16 cellular contexts compared by ENCODE assay signal in the genomic region with DNA sequence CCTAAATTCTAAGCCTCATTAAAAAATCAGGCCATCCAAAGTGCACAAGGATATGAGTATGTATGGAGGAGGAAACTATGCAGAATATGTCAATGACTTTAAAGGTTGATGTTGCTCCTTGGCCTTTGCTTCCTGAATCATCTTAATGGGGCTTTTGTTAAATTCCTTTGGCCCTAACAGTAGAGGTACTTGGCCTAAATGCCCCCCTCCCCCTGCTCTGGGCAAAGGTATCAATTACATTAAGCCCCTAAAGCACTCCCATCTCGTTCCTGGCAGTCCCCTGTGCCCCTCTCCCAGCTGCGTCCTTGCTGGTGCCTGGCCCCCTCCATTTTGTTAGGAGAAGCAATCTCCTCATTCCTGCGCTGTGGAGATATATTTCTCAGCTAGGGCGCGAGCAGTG. TPM values are rescaled to one million over a fixed set of nuclear protein-coding genes. Genes with fewer than 3 reads are reported as not detected.
DNase-seq lines count a peak whose midpoint lies in the region; ATAC-seq and TF ChIP-seq lines count a peak whose summit lies in the region.
"Had no signal": no experiment of that assay in that cellular context is flagged by ENCODE, and none has a peak within 500 bp of the region (broad histone marks: within the 10 kb centered on the region; RNA-seq: fewer than 3 reads in every experiment).

No MANE protein-coding gene starts in this region.

- H2BK15ac ChIP-seq in IMR-90 (ENCODE audit: low read depth, low read length), result no peak overlapping the region

- H3K4me1 ChIP-seq in IMR-90 (ENCODE audit: control insufficient read depth, insufficient read depth, low read length), result peaks cover 7% of the 10 kb centered on the region
- peaks cover 5% of the 10 kb centered on the region for H3K4me1 ChIP-seq in ectodermal cell (ENCODE audit: control insufficient read depth, insufficient read depth, low read length)
- H3K4me1 ChIP-seq in neural progenitor cell, result peaks cover 10% of the 10 kb centered on the region
- H3K4me1 ChIP-seq: SJCRH30 had no signal

- no peak overlapping the region for H3K4me3 ChIP-seq in IMR-90 (ENCODE audit: insufficient read depth, low read depth, low read length)
- H3K4me3 ChIP-seq in ectodermal cell (ENCODE audit: insufficient read depth, low read depth, low read length), result no peak overlapping the region
- H3K4me3 ChIP-seq in neural progenitor cell, result no peak overlapping the region
- H3K4me3 ChIP-seq: SJCRH30 had no signal

- intact Hi-C loops in IMR-90 (cut with micrococcal nuclease), result no loop called here
- intact Hi-C loops in left cardiac atrium (cut with DNase I), result no loop called here

- no peaks in the 10 kb centered on the region for H3K27me3 ChIP-seq in IMR-90 (ENCODE audit: control insufficient read depth, insufficient read depth, low read length)
- no peaks in the 10 kb centered on the region for H3K27me3 ChIP-seq in ectodermal cell (ENCODE audit: control insufficient read depth, insufficient read depth, low read length, poor library complexity, severe bottlenecking)
- H3K27me3 ChIP-seq in neural progenitor cell, result no peaks in the 10 kb centered on the region
- H3K27me3 ChIP-seq: SJCRH30 had no signal

- H3K36me3 Mint-ChIP-seq in neural progenitor cell, result peaks cover 3% of the 10 kb centered on the region
- peaks cover 1% of the 10 kb centered on the region for H3K36me3 Mint-ChIP-seq in activated CD8-positive, alpha-beta memory T cell treated with anti-CD3 and anti-CD28 coated beads, Interleukin-2, amount 10 ng/mL, durations not matched to agents 7 days and 5 days

- H3F3A ChIP-seq in neural progenitor cell (ENCODE audit: low read depth), result peaks cover 22% of the 10 kb centered on the region

- dilution Hi-C loops in IMR-90 (cut with HindIII; ENCODE audit: low sequenced_read_pairs, unreplicated experiment), result no loop called here

- no peak overlapping the region for H3K27ac Mint-ChIP-seq in neural progenitor cell
- no peak overlapping the region for H3K27ac Mint-ChIP-seq in activated CD8-positive, alpha-beta memory T cell treated with anti-CD3 and anti-CD28 coated beads, Interleukin-2, amount 10 ng/mL, durations not matched to agents 7 days and 5 days

- H3K79me1 ChIP-seq in IMR-90 (ENCODE audit: low read depth in 1 of 2, low read length in 2 of 2), result peaks cover 14 to 66% of the 10 kb centered on the region in 2 experiments; a peak in 3 of 4 replicates

- TF ChIP-seq RAD21 in IMR-90 (IDR thresholded peaks at IDR 0.05; ENCODE audit: low read length), result no peak

- H3K56ac ChIP-seq in IMR-90 (ENCODE audit: extremely low read depth, insufficient read depth, low read length), result no peak overlapping the region

- peak overlapping the region; percentile 52 for H2BK5ac ChIP-seq in IMR-90 (ENCODE audit: low read depth, low read length, poor library complexity, severe bottlenecking)

- H3K9me1 ChIP-seq in IMR-90 (ENCODE audit: insufficient read depth, low read length), result peaks cover 7% of the 10 kb centered on the region

- H4K5ac ChIP-seq in IMR-90 (ENCODE audit: low read depth, low read length), result no peak overlapping the region

- H3K9ac ChIP-seq in IMR-90 (ENCODE audit: low read depth, low read length), result no peak overlapping the region
- H3K9ac ChIP-seq in neural progenitor cell, result no peak overlapping the region

- POLR2A ChIA-PET in IMR-90 (lab: Charles Lee; ENCODE audit: unreplicated experiment), result no interaction called here

- in situ Hi-C loops in IMR-90 (cut with MboI; ENCODE audit: low sequenced_read_pairs), result no loop called here

- no peak overlapping the region for H2BK120ac ChIP-seq in IMR-90 (ENCODE audit: low read depth, low read length)

- H3K9me3 ChIP-seq in IMR-90 (ENCODE audit: control insufficient read depth, insufficient read depth, low read length), result no peaks in the 10 kb centered on the region
- H3K9me3 ChIP-seq in ectodermal cell (ENCODE audit: control insufficient read depth, low read length), result no peaks in the 10 kb centered on the region
- no peaks in the 10 kb centered on the region for H3K9me3 ChIP-seq in neural progenitor cell (ENCODE audit: low read depth)
- H3K9me3 ChIP-seq: SJCRH30 had no signal

- peak overlapping the region; percentile 10; the same call in 1 of the 2 replicates for H3K23ac ChIP-seq in IMR-90 (ENCODE audit: low read depth, low read length)

- H3K4me2 ChIP-seq in IMR-90 (ENCODE audit: low read depth, low read length) (no peak overlapping the region), neural progenitor cell (peak overlapping the region; percentile 4)

- CTCF ChIA-PET in IMR-90 (lab: Yijun Ruan, JAX), result no interaction called here
- CTCF ChIA-PET in activated CD8-positive, alpha-beta memory T cell treated with anti-CD3 and anti-CD28 coated beads, Interleukin-2, amount 10 ng/mL, durations not matched to agents 7 days and 5 days (lab: Charles Lee), result interaction anchor here (1.3 to 1.9 kb wide), 3 partner anchors 28 to 39 kb away, joined by 3 to 6 read pairs (median 4); no protein-coding TSS in a partner anchor

- H2BK20ac ChIP-seq in IMR-90 (ENCODE audit: low read depth, low read length), result no peak overlapping the region

- H3K4me3 Mint-ChIP-seq in neural progenitor cell, result no peak overlapping the region
- no peak overlapping the region for H3K4me3 Mint-ChIP-seq in activated CD8-positive, alpha-beta memory T cell treated with anti-CD3 and anti-CD28 coated beads, Interleukin-2, amount 10 ng/mL, durations not matched to agents 7 days and 5 days

- BruUV-seq in IMR-90 (replicated peaks; lab: Mats Ljungman, UMichigan), result no TSS peak

- no peak for TF ChIP-seq CTCF in IMR-90 (conservative IDR thresholded peaks at IDR 0.05; ENCODE audit: low read depth, low read length)
- TF ChIP-seq CTCF in neural progenitor cell (IDR thresholded peaks at IDR 0.05), result no peak

- peaks cover 8% of the 10 kb centered on the region for H3K27me3 Mint-ChIP-seq in neural progenitor cell (ENCODE audit: insufficient read depth, low read depth)
- no peaks in the 10 kb centered on the region for H3K27me3 Mint-ChIP-seq in activated CD8-positive, alpha-beta memory T cell treated with anti-CD3 and anti-CD28 coated beads, Interleukin-2, amount 10 ng/mL, durations not matched to agents 7 days and 5 days

- H3K36me3 ChIP-seq in IMR-90 (ENCODE audit: control insufficient read depth, insufficient read depth, low read length), result 0 out of 2 replicates have a peak, but pooled peaks cover 4% of the 10 kb centered on the region
- H3K36me3 ChIP-seq in ectodermal cell (ENCODE audit: control insufficient read depth, insufficient read depth, low read length), result no peaks in the 10 kb centered on the region
- no peaks in the 10 kb centered on the region for H3K36me3 ChIP-seq in neural progenitor cell

- H4K20me1 ChIP-seq in IMR-90 (ENCODE audit: insufficient read depth, low read length) (peaks cover 21% of the 10 kb centered on the region; the same call in 1 of the 2 replicates), neural progenitor cell (ENCODE audit: low read depth) (peaks cover 6% of the 10 kb centered on the region)

- WGBS in IMR-90 (ENCODE audit: extremely low coverage in 2 of 2, insufficient read length in 1 of 2), 2 experiments, result no CpG with 5 or more reads among the region's 5 CpGs
- WGBS in ectodermal cell, 2 experiments, result 74 to 85% methylated on average over 5 of the region's 5 CpGs

- H2AFZ ChIP-seq in IMR-90 (replicated peaks; ENCODE audit: low read length, poor library complexity) (no peak overlapping the region), neural progenitor cell (replicated peaks) (no peak overlapping the region)

- no peak for ATAC-seq in IMR-90 (ENCODE audit: low read depth)
- ATAC-seq in HG03571 (IDR thresholded peaks at IDR 0.05; ENCODE audit: unreplicated experiment), result no peak
- ATAC-seq in left cardiac atrium, result no peak
- ATAC-seq in activated CD8-positive, alpha-beta memory T cell treated with anti-CD3 and anti-CD28 coated beads, Interleukin-2, amount 10 ng/mL, durations not matched to agents 7 days and 5 days, result no peak

- H3K18ac ChIP-seq in IMR-90 (ENCODE audit: low read depth, low read length), result no peak overlapping the region

- H3K79me2 ChIP-seq in neural progenitor cell (ENCODE audit: low read depth), result peaks cover 95% of the 10 kb centered on the region

- H3K4me1 Mint-ChIP-seq in neural progenitor cell, result peaks cover 32% of the 10 kb centered on the region
- peaks cover 43% of the 10 kb centered on the region for H3K4me1 Mint-ChIP-seq in activated CD8-positive, alpha-beta memory T cell treated with anti-CD3 and anti-CD28 coated beads, Interleukin-2, amount 10 ng/mL, durations not matched to agents 7 days and 5 days

- no peak overlapping the region for H3K14ac ChIP-seq in IMR-90 (replicated peaks; ENCODE audit: low read depth, low read length)

- no peak for TF ChIP-seq POLR2A in IMR-90 (IDR thresholded peaks at IDR 0.05; ENCODE audit: low read depth, low read length)

- peak; percentile 52 for DNase-seq in D341Med (ENCODE audit: low spot score)
- no peak for DNase-seq in IMR-90
- no peak for DNase-seq in neural progenitor cell (ENCODE audit: low spot score)
- DNase-seq in left cardiac atrium, result no peak
- no peak for DNase-seq in substantia nigra (lab: John Stamatoyannopoulos, UW)
- no peak for DNase-seq in activated CD8-positive, alpha-beta memory T cell treated with anti-CD3 and anti-CD28 coated beads, Interleukin-2, amount 10 ng/mL, durations not matched to agents 7 days and 5 days
- DNase-seq: activated CD4-positive, CD25-positive, alpha-beta regulatory T cell; activated effector memory CD4-positive, alpha-beta T cell treated with anti-CD3 and anti-CD28 coated beads, Interleukin-2, amount 50 U/mL, for 16 hours; central memory CD4-positive, alpha-beta T cell; NCI-H1436; NCI-H774; SJCRH30 had no signal

- no peak overlapping the region; the same call in 1 of the 2 replicates for H2AK5ac ChIP-seq in IMR-90 (ENCODE audit: low read depth, low read length)

- peak overlapping the region; percentile 82 for H2AK9ac ChIP-seq in IMR-90 (replicated peaks; ENCODE audit: low read depth, low read length, poor library complexity)

- no peak overlapping the region for H4K91ac ChIP-seq in IMR-90 (ENCODE audit: insufficient read depth, low read depth, low read length)

- H4K8ac ChIP-seq in IMR-90 (ENCODE audit: low read depth in 2 of 2, low read length in 2 of 2), result peak overlapping the region in 1 of 2 experiments; percentile 64; a peak in 1 of 4 replicates

- no peaks in the 10 kb centered on the region for H3K9me3 Mint-ChIP-seq in neural progenitor cell
- no peaks in the 10 kb centered on the region for H3K9me3 Mint-ChIP-seq in activated CD8-positive, alpha-beta memory T cell treated with anti-CD3 and anti-CD28 coated beads, Interleukin-2, amount 10 ng/mL, durations not matched to agents 7 days and 5 days (ENCODE audit: low read depth)

- no peak overlapping the region for H3K27ac ChIP-seq in IMR-90 (ENCODE audit: insufficient read depth, low read length)
- peak overlapping the region; percentile 8 for H3K27ac ChIP-seq in ectodermal cell (ENCODE audit: insufficient read depth, low read depth, low read length, poor library complexity, severe bottlenecking)
- peak overlapping the region; percentile 42 for H3K27ac ChIP-seq in neural progenitor cell
- H3K27ac ChIP-seq in substantia nigra (ENCODE audit: low read depth, low read length, poor library complexity, severe bottlenecking), result no peak overlapping the region
- H3K27ac ChIP-seq: SJCRH30 had no signal

- no peak overlapping the region for H3K4ac ChIP-seq in IMR-90 (ENCODE audit: low read depth, low read length)

RNA-seq across cellular contexts. Expression of gene COPZ1, which starts 4.8 kb away (rescaled TPM):
- total RNA-seq in IMR-90 (2012; rRNA removed), result 262 and 382 TPM in 2 replicates
- polyA plus RNA-seq in IMR-90 (2012; rRNA removed), result 157 and 187 TPM in 2 replicates
- polyA plus RNA-seq in IMR-90 (2012; cell fraction: cytosol; rRNA removed), result 73.8 and 80.0 TPM in 2 replicates
- polyA plus RNA-seq in IMR-90 (2012; cell fraction: nucleus; rRNA removed; ENCODE audit: low replicate concordance), result 22.8 and 109 TPM in 2 replicates
- 186 TPM for polyA plus RNA-seq in ectodermal cell (2013, experiment 1 of 4)
- 199 TPM for polyA plus RNA-seq in ectodermal cell (2013, experiment 2 of 4)
- 131 TPM for polyA plus RNA-seq in ectodermal cell (2013, experiment 3 of 4)
- 163 TPM for polyA plus RNA-seq in ectodermal cell (2013, experiment 4 of 4)
- 197 and 219 TPM in 2 replicates for total RNA-seq in neural progenitor cell (ENCODE audit: low replicate concordance)
- total RNA-seq in left cardiac atrium, result 100 to 1,000 TPM; 118 to 131 TPM
- 100 to 1,000 TPM in 1 of 2 experiments, 10 to 100 TPM in 1; 90.8 to 104 TPM for total RNA-seq in activated CD8-positive, alpha-beta memory T cell treated with anti-CD3 and anti-CD28 coated beads, Interleukin-2, amount 10 ng/mL, durations not matched to agents 7 days and 5 days

RNA-seq across cellular contexts. Expression of gene NFE2, which starts 28.9 kb away (rescaled TPM):
- total RNA-seq in IMR-90 (2012; rRNA removed) (0.18 and 0.28 TPM in 2 replicates), neural progenitor cell (ENCODE audit: low replicate concordance) (2.8 and 4.3 TPM in 2 replicates), left cardiac atrium (1 to 10 TPM; 1.0 to 1.6 TPM)
- polyA plus RNA-seq in IMR-90 (2012; rRNA removed), result 0.17 and 0.32 TPM in 2 replicates
- 0.39 and 0.62 TPM in 2 replicates for polyA plus RNA-seq in IMR-90 (2012; cell fraction: cytosol; rRNA removed)
- 0.17 and 0.46 TPM in 2 replicates for polyA plus RNA-seq in IMR-90 (2012; cell fraction: nucleus; rRNA removed; ENCODE audit: low replicate concordance)
- 5.7 TPM for polyA plus RNA-seq in ectodermal cell (2013, experiment 1 of 4)
- 5.6 TPM for polyA plus RNA-seq in ectodermal cell (2013, experiment 2 of 4)
- 3.6 TPM for polyA plus RNA-seq in ectodermal cell (2013, experiment 3 of 4)
- 4.4 TPM for polyA plus RNA-seq in ectodermal cell (2013, experiment 4 of 4)
- total RNA-seq in activated CD8-positive, alpha-beta memory T cell treated with anti-CD3 and anti-CD28 coated beads, Interleukin-2, amount 10 ng/mL, durations not matched to agents 7 days and 5 days, result not detected
- total RNA-seq: SJCRH30 had no signal

RNA-seq across cellular contexts. Expression of gene GPR84, which starts 34.5 kb away (rescaled TPM):
- total RNA-seq in IMR-90 (2012; rRNA removed) (not detected in 2 replicates), neural progenitor cell (ENCODE audit: low replicate concordance) (not detected in 2 replicates), left cardiac atrium (under 1 TPM; 0.29 to 0.55 TPM)
- polyA plus RNA-seq in IMR-90 (2012; rRNA removed), result not detected in 2 replicates
- polyA plus RNA-seq in IMR-90 (2012; cell fraction: cytosol; rRNA removed), result 0.02 TPM in 1 of 2 replicates, not detected in the other
- polyA plus RNA-seq in IMR-90 (2012; cell fraction: nucleus; rRNA removed; ENCODE audit: low replicate concordance), result 0.19 and 0.36 TPM in 2 replicates
- 0.26 TPM for polyA plus RNA-seq in ectodermal cell (2013, experiment 1 of 4)
- polyA plus RNA-seq in ectodermal cell (2013, experiment 2 of 4), result 0.12 TPM
- not detected for polyA plus RNA-seq in ectodermal cell (2013, experiment 3 of 4)
- 0.20 TPM for polyA plus RNA-seq in ectodermal cell (2013, experiment 4 of 4)
- total RNA-seq in activated CD8-positive, alpha-beta memory T cell treated with anti-CD3 and anti-CD28 coated beads, Interleukin-2, amount 10 ng/mL, durations not matched to agents 7 days and 5 days, result under 1 TPM; 0.32 to 0.59 TPM
- total RNA-seq: H4, SJCRH30, skeletal muscle tissue had no signal

RNA-seq across cellular contexts. Expression of gene HNRNPA1, which starts 49.2 kb away (rescaled TPM):
- total RNA-seq in IMR-90 (2012; rRNA removed), result 1,291 and 1,409 TPM in 2 replicates
- polyA plus RNA-seq in IMR-90 (2012; rRNA removed), result 631 and 747 TPM in 2 replicates
- polyA plus RNA-seq in IMR-90 (2012; cell fraction: cytosol; rRNA removed), result 536 and 830 TPM in 2 replicates
- 116 and 626 TPM in 2 replicates for polyA plus RNA-seq in IMR-90 (2012; cell fraction: nucleus; rRNA removed; ENCODE audit: low replicate concordance)
- polyA plus RNA-seq in ectodermal cell (2013, experiment 1 of 4), result 5,033 TPM
- 4,767 TPM for polyA plus RNA-seq in ectodermal cell (2013, experiment 2 of 4)
- polyA plus RNA-seq in ectodermal cell (2013, experiment 3 of 4), result 3,463 TPM
- 4,008 TPM for polyA plus RNA-seq in ectodermal cell (2013, experiment 4 of 4)
- total RNA-seq in neural progenitor cell (ENCODE audit: low replicate concordance), result 1,779 and 2,341 TPM in 2 replicates
- total RNA-seq in left cardiac atrium, result 100 to 1,000 TPM; 431 to 588 TPM
- total RNA-seq in activated CD8-positive, alpha-beta memory T cell treated with anti-CD3 and anti-CD28 coated beads, Interleukin-2, amount 10 ng/mL, durations not matched to agents 7 days and 5 days, result 1,000 to 10,000 TPM; 1,232 to 1,373 TPM

RNA-seq across cellular contexts. Expression of gene CBX5, which starts 49.8 kb away (rescaled TPM):
- total RNA-seq in IMR-90 (2012; rRNA removed), result 40.9 and 66.9 TPM in 2 replicates
- 15.3 and 18.0 TPM in 2 replicates for polyA plus RNA-seq in IMR-90 (2012; rRNA removed)
- 3.8 and 5.5 TPM in 2 replicates for polyA plus RNA-seq in IMR-90 (2012; cell fraction: cytosol; rRNA removed)
- 2.4 and 10.2 TPM in 2 replicates for polyA plus RNA-seq in IMR-90 (2012; cell fraction: nucleus; rRNA removed; ENCODE audit: low replicate concordance)
- polyA plus RNA-seq in ectodermal cell (2013, experiment 1 of 4), result 223 TPM
- 250 TPM for polyA plus RNA-seq in ectodermal cell (2013, experiment 2 of 4)
- 108 TPM for polyA plus RNA-seq in ectodermal cell (2013, experiment 3 of 4)
- polyA plus RNA-seq in ectodermal cell (2013, experiment 4 of 4), result 124 TPM
- total RNA-seq in neural progenitor cell (ENCODE audit: low replicate concordance), result 232 and 288 TPM in 2 replicates
- 10 to 100 TPM; 50.8 to 55.7 TPM for total RNA-seq in left cardiac atrium
- 100 to 1,000 TPM; 102 to 113 TPM for total RNA-seq in activated CD8-positive, alpha-beta memory T cell treated with anti-CD3 and anti-CD28 coated beads, Interleukin-2, amount 10 ng/mL, durations not matched to agents 7 days and 5 days

Comparison
In these comparisons a context has a peak if more than half of its experiments do, and no peak if none do; other contexts are left out.
1. H3K27ac ChIP-seq: peak in ectodermal cell (single experiment) and neural progenitor cell (single experiment); none in IMR-90 (single experiment) and substantia nigra (single experiment).